ENCODE assay signal across 34 cellular contexts in genomic region chr12:107668743-107669142, GRCh38.
"Had no signal": no experiment of that assay in that cellular context is flagged by ENCODE, and none has a peak within 500 bp of the region (broad histone marks: within the 10 kb centered on the region; RNA-seq: fewer than 3 reads in every experiment).

No MANE protein-coding gene starts in this region.

- H3K9ac ChIP-seq: KMS-11 had no signal

- H3K27ac ChIP-seq: KMS-11 had no signal

- DNase-seq: Karpas-422, Kasumi-1, KG1, MG63, MM.1S, MV-4-11, NCI-H1048, NCI-H1092, NCI-H1092 treated with DMSO at 0.1 percent for 48 hours, NCI-H1105, NCI-H1105 treated with DMSO at 0.1 percent for 48 hours, NCI-H1417, NCI-H1417 treated with DMSO at 0.1 percent for 48 hours, NCI-H1436, NCI-H1436 treated with DMSO at 0.1 percent for 48 hours, NCI-H146, NCI-H1694, NCI-H1694 treated with DMSO at 0.1 percent for 48 hours, NCI-H187, NCI-H187 treated with DMSO at 0.1 percent for 48 hours, NCI-H1930, NCI-H2029, NCI-H2029 treated with DMSO at 0.1 percent for 48 hours, NCI-H2081, NCI-H2107, NCI-H2171, NCI-H2171 treated with DMSO at 0.1 percent for 48 hours, NCI-H2227 treated with DMSO at 0.1 percent for 48 hours, NCI-H226, NCI-H345, NCI-H446, NCI-H446 treated with DMSO at 0.1 percent for 48 hours, NCI-H510A had no signal

- H3K4me3 ChIP-seq: MG63 had no signal

- H3K36me3 ChIP-seq: MG63 had no signal

- H3K4me2 ChIP-seq: KMS-11 had no signal

- H3K9me3 ChIP-seq: MG63 had no signal
